10 cellular contexts compared by ENCODE assay signal in the genomic region with DNA sequence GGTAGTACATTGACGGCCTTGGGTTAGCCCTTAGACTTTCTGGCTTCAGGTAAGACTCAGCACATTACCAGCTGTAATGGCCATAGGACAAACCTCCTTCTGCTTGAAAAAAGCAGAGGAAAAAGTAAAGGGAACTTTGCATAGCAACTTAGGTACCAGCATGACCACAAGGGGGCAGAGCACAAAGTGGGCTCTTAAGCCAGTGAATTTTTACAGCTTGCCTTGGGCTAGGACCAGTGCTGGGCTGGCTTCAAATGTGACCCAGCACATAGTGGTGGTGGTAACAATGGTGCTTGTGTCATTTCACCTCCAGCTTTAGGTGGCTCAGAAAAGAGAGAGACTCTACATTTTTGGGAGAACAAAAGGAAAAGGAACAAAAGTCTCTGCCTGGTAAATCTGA.
A peak's percentile ranks its signal among the peaks of the same experiment; 100 is the strongest.
DNase-seq lines count a peak whose midpoint lies in the region; ATAC-seq and TF ChIP-seq lines count a peak whose summit lies in the region.
"Had no signal": no experiment of that assay in that cellular context is flagged by ENCODE, and none has a peak within 500 bp of the region (broad histone marks: within the 10 kb centered on the region; RNA-seq: fewer than 3 reads in every experiment).

No MANE protein-coding gene starts in this region.

- no peaks in the 10 kb centered on the region for H3K9me3 ChIP-seq in hepatocyte (ENCODE audit: low read depth)

- H3K9me2 ChIP-seq in hepatocyte (replicated peaks; ENCODE audit: insufficient read depth) = no peaks in the 10 kb centered on the region

- H3K36me3 ChIP-seq in hepatocyte (replicated peaks; ENCODE audit: insufficient read depth, low read depth) = no peaks in the 10 kb centered on the region

- H3K4me3 ChIP-seq in hepatocyte = no peak overlapping the region

- no peak overlapping the region for H2AFZ ChIP-seq in hepatocyte

- intact Hi-C loops in posterior vena cava (cut with DNase I) = no loop called here

- ATAC-seq in GM18861 (IDR thresholded peaks at IDR 0.05; ENCODE audit: unreplicated experiment) (peak; percentile 70), HG02981 (IDR thresholded peaks at IDR 0.05; ENCODE audit: unreplicated experiment) (no peak)

- in situ Hi-C loops in ACHN (cut with HindIII; ENCODE audit: low pct_ligation_motif_present, low pct_unique_long_range_greater_than_20kb, low sequenced_read_pairs) = no loop called here

- no peaks in the 10 kb centered on the region for H3K27me3 ChIP-seq in hepatocyte

- no peak overlapping the region for H3K4me2 ChIP-seq in hepatocyte

- peak; percentile 28 for DNase-seq in ACHN
- peak; percentile 22 for DNase-seq in RPMI8226
- peak; percentile 46 for DNase-seq in hepatocyte (ENCODE audit: low spot score)
- no peak for DNase-seq in NCI-H2081 treated with DMSO at 0.1 percent for 48 hours (lab: John Stamatoyannopoulos, UW)
- no peak for DNase-seq in posterior vena cava (ENCODE audit: low spot score)
- no peak for DNase-seq in NCI-H146 treated with DMSO at 0.1 percent for 48 hours (lab: John Stamatoyannopoulos, UW; ENCODE audit: unreplicated experiment)
- DNase-seq: activated CD4-positive, alpha-beta T cell treated with anti-CD3 and anti-CD28 coated beads, Interleukin-2, amount 50 U/mL, for 48 hours; DMS79 treated with DMSO at 0.1 percent for 48 hours had no signal

- 67% methylated on average over 1 of the region's 1 CpG for WGBS in hepatocyte (ENCODE audit: low lambda C conversion rate, missing lambda C conversion rate)

- no peaks in the 10 kb centered on the region for H3K79me2 ChIP-seq in hepatocyte

- H4K20me1 ChIP-seq in hepatocyte (ENCODE audit: insufficient read depth, poor library complexity, severe bottlenecking) = no peaks in the 10 kb centered on the region

- TF ChIP-seq CTCF in hepatocyte (IDR thresholded peaks at IDR 0.05; ENCODE audit: poor library complexity) = peak; percentile 44

- H3K27ac ChIP-seq in hepatocyte = no peak overlapping the region

- H3K4me1 ChIP-seq in hepatocyte (ENCODE audit: insufficient read depth) = no peaks in the 10 kb centered on the region

Comparison
In these comparisons a context has a peak if more than half of its experiments do, and no peak if none do; other contexts are left out.
1. DNase-seq: peak in ACHN (single experiment), RPMI8226 (single experiment) and hepatocyte (single experiment); none in NCI-H2081 treated with DMSO at 0.1 percent for 48 hours (single experiment), posterior vena cava (single experiment) and NCI-H146 treated with DMSO at 0.1 percent for 48 hours (single experiment).